Comparison of ENCODE assay signal across 26 cellular contexts in genomic region chr9:77429928-77430327, GRCh38.
DNase-seq lines count a peak whose midpoint lies in the region; FAIRE-seq and TF ChIP-seq lines count a peak whose summit lies in the region.
"Had no signal": no experiment of that assay in that cellular context is flagged by ENCODE, and none has a peak within 500 bp of the region (broad histone marks: within the 10 kb centered on the region; RNA-seq: fewer than 3 reads in every experiment).

No MANE protein-coding gene starts in this region.

- H3K27ac Mint-ChIP-seq in nephron: peak overlapping the region in 2 of 3 experiments; percentile 25 to 64
- H3K27ac Mint-ChIP-seq: CD14-positive monocyte; CD4-positive, alpha-beta memory T cell; CD4-positive, CD25-positive, alpha-beta regulatory T cell; CD8-positive, alpha-beta memory T cell had no signal

- in situ Hi-C loops in astrocyte of the spinal cord (cut with HindIII; ENCODE audit: low sequenced_read_pairs): no loop called here

- no peaks in the 10 kb centered on the region for H3K36me3 Mint-ChIP-seq in nephron (ENCODE audit: low read depth)
- H3K36me3 Mint-ChIP-seq: CD14-positive monocyte; CD4-positive, CD25-positive, alpha-beta regulatory T cell; CD8-positive, alpha-beta memory T cell had no signal

- H3K4me1 ChIP-seq in right atrium auricular region: no peaks in the 10 kb centered on the region
- H3K4me1 ChIP-seq: BLaER1 had no signal

- H3K4me3 ChIP-seq in astrocyte of the spinal cord (ENCODE audit: low read depth, low read length): no peak overlapping the region
- H3K4me3 ChIP-seq in right atrium auricular region: no peak overlapping the region
- H3K4me3 ChIP-seq: BLaER1, GM12878 had no signal

- no peak for TF ChIP-seq CTCF in astrocyte of the spinal cord (IDR thresholded peaks at IDR 0.05; ENCODE audit: low read depth, low read length)
- no peak for TF ChIP-seq CTCF in nephron (IDR thresholded peaks at IDR 0.05; ENCODE audit: unreplicated experiment in 3 of 3)
- TF ChIP-seq CTCF in right atrium auricular region (IDR thresholded peaks at IDR 0.05): no peak

- no peak overlapping the region for H3K4me3 Mint-ChIP-seq in nephron
- H3K4me3 Mint-ChIP-seq: CD14-positive monocyte; CD4-positive, alpha-beta memory T cell; CD4-positive, CD25-positive, alpha-beta regulatory T cell; CD8-positive, alpha-beta memory T cell had no signal

- no peaks in the 10 kb centered on the region for H3K9me3 Mint-ChIP-seq in nephron
- H3K9me3 Mint-ChIP-seq: CD4-positive, alpha-beta memory T cell; CD4-positive, CD25-positive, alpha-beta regulatory T cell; CD8-positive, alpha-beta memory T cell had no signal

- peaks cover 3% of the 10 kb centered on the region for H3K27me3 Mint-ChIP-seq in nephron (ENCODE audit: low read depth)
- H3K27me3 Mint-ChIP-seq: CD4-positive, CD25-positive, alpha-beta regulatory T cell had no signal

- H3K9me3 ChIP-seq in right atrium auricular region: no peaks in the 10 kb centered on the region
- H3K9me3 ChIP-seq: BE2C, BLaER1 had no signal

- FAIRE-seq in HTR-8/SVneo (lab: Jason Lieb, UNC): no peak
- FAIRE-seq: A204.1, GM12878, GM12892, GM18507 had no signal

- H3K27me3 ChIP-seq in right atrium auricular region: no peaks in the 10 kb centered on the region
- H3K27me3 ChIP-seq: BE2C, BLaER1 had no signal

- peaks cover 15% of the 10 kb centered on the region for H3K4me1 Mint-ChIP-seq in nephron

- H3K27ac ChIP-seq in right atrium auricular region: no peak overlapping the region
- H3K27ac ChIP-seq: BLaER1 had no signal

- no peaks in the 10 kb centered on the region for H3K36me3 ChIP-seq in right atrium auricular region
- H3K36me3 ChIP-seq: BE2C, BLaER1 had no signal

- DNase-seq in astrocyte of the spinal cord (ENCODE audit: low read depth, low spot score) (peak; percentile 47), right atrium auricular region (ENCODE audit: low spot score) (no peak), HTR-8/SVneo (ENCODE audit: insufficient read length, low spot score) (no peak)
- DNase-seq in activated naive CD4-positive, alpha-beta T cell treated with anti-CD3 and anti-CD28 coated beads, Interleukin-2, amount 50 U/mL, for 16 hours: no peak
- DNase-seq: 8988T; ACHN; BE2C; C1 segment of cervical spinal cord; CD4-positive, alpha-beta memory T cell; CD4-positive, CD25-positive, alpha-beta regulatory T cell; CD8-positive, alpha-beta memory T cell; COR-L47; DMS 273 treated with DMSO at 0.1 percent for 48 hours; DMS153; DMS53; DMS79; DND-41; EL; GDM1 had no signal
